8 cellular contexts compared by ENCODE assay signal in genomic region chr20:956330-956951, GRCh38. TPM values are rescaled to one million over a fixed set of nuclear protein-coding genes. Genes with fewer than 3 reads are reported as not detected.
A peak's percentile ranks its signal among the peaks of the same experiment; 100 is the strongest.
DNase-seq lines count a peak whose midpoint lies in the region; ATAC-seq and TF ChIP-seq lines count a peak whose summit lies in the region.

No MANE protein-coding gene starts in this region.

- H3K4me1 ChIP-seq in adipocyte (ENCODE audit: control insufficient read depth, insufficient read depth, low read length) (no peaks in the 10 kb centered on the region), left ventricle myocardium inferior (no peaks in the 10 kb centered on the region)

- peak; percentile 96 for TF ChIP-seq CTCF in left ventricle myocardium inferior (IDR thresholded peaks at IDR 0.05; ENCODE audit: borderline replicate concordance)
- peak; percentile 97 for TF ChIP-seq CTCF in retinal pigment epithelial cell (conservative IDR thresholded peaks at IDR 0.05; ENCODE audit: low read depth, low read length)

- no peak overlapping the region for H3K27ac ChIP-seq in left ventricle myocardium inferior (replicated peaks)

- H3K27me3 ChIP-seq in adipocyte (replicated peaks; ENCODE audit: control insufficient read depth, insufficient read depth, low read length) = peaks cover 55% of the 10 kb centered on the region
- peaks cover 92% of the 10 kb centered on the region for H3K27me3 ChIP-seq in left ventricle myocardium inferior (ENCODE audit: low read depth)

- DNase-seq in SKM-1 (lab: John Stamatoyannopoulos, UW; ENCODE audit: unreplicated experiment) (peak; percentile 3), SKM-1 treated with dmso at 0.1 percent for 144 hours (lab: John Stamatoyannopoulos, UW; ENCODE audit: unreplicated experiment) (no peak), M059J (ENCODE audit: low read depth) (peak; percentile 60), T-helper 1 cell (peak; percentile 26 to 65 (median 61)), adipocyte (ENCODE audit: low read depth) (peak; percentile 83), left ventricle myocardium inferior (peak; percentile 57), retinal pigment epithelial cell (ENCODE audit: low read depth) (peak; percentile 7)

- H3K36me3 ChIP-seq in adipocyte (ENCODE audit: control insufficient read depth, insufficient read depth, low read length, severe bottlenecking) (no peaks in the 10 kb centered on the region), left ventricle myocardium inferior (no peaks in the 10 kb centered on the region)

- H3K9me3 ChIP-seq in adipocyte (ENCODE audit: control insufficient read depth, low read length) = no peaks in the 10 kb centered on the region
- no peaks in the 10 kb centered on the region for H3K9me3 ChIP-seq in left ventricle myocardium inferior (replicated peaks)

- intact Hi-C loops in left ventricle myocardium inferior (cut with micrococcal nuclease) = loop anchor here (5.0 kb wide), 1 partner anchor 139 kb away; no protein-coding TSS in a partner anchor

- H3K4me3 ChIP-seq in adipocyte (ENCODE audit: low read length) = no peak overlapping the region
- H3K4me3 ChIP-seq in left ventricle myocardium inferior = no peak overlapping the region
- H3K4me3 ChIP-seq in retinal pigment epithelial cell (ENCODE audit: low read length) = no peak overlapping the region

- no peak for ATAC-seq in GM21390 (IDR thresholded peaks at IDR 0.05; ENCODE audit: unreplicated experiment)

- H3K9ac ChIP-seq in adipocyte (ENCODE audit: low read length) = no peak overlapping the region

RNA-seq across cellular contexts. Expression of gene ANGPT4, which starts 40.3 kb away (rescaled TPM):
- total RNA-seq in M059J (2014; rRNA removed; shearing (Covaris generic)) = not detected in 2 replicates
- total RNA-seq in left ventricle myocardium inferior = 0.05 TPM

RNA-seq across cellular contexts. Expression of gene RSPO4, which starts 45.7 kb away (rescaled TPM):
- not detected in 2 replicates for total RNA-seq in M059J (2014; rRNA removed; shearing (Covaris generic))
- total RNA-seq in left ventricle myocardium inferior = not detected
